15 cellular contexts compared by ENCODE assay signal in genomic region chr10:52453501-52453900, GRCh38.
A peak's percentile ranks its signal among the peaks of the same experiment; 100 is the strongest.
DNase-seq lines count a peak whose midpoint lies in the region; ATAC-seq, FAIRE-seq and TF ChIP-seq lines count a peak whose summit lies in the region.
"Had no signal": no experiment of that assay in that cellular context is flagged by ENCODE, and none has a peak within 500 bp of the region (broad histone marks: within the 10 kb centered on the region; RNA-seq: fewer than 3 reads in every experiment).

No MANE protein-coding gene starts in this region.

- peaks cover 47 to 61% of the 10 kb centered on the region in 2 experiments for H3K4me1 ChIP-seq in HCT116 (ENCODE audit: control insufficient read depth in 1 of 2, insufficient read depth in 2 of 2, low read length in 2 of 2)
- H3K4me1 ChIP-seq in PC-9 (replicated peaks; ENCODE audit: insufficient read depth) = peaks cover 45% of the 10 kb centered on the region
- peaks cover 56% of the 10 kb centered on the region for H3K4me1 ChIP-seq in keratinocyte (ENCODE audit: control insufficient read depth, extremely low read depth, insufficient read depth, low read length)

- DNase-seq in HCT116 (ENCODE audit: low read depth, low spot score) (no peak), PC-9 (no peak), epithelial cell of esophagus (ENCODE audit: low read depth) (peak; percentile 62), keratinocyte (ENCODE audit: low read depth, low spot score) (no peak), NCI-H1694 (lab: John Stamatoyannopoulos, UW) (no peak), midbrain (lab: John Stamatoyannopoulos, UW) (no peak)
- DNase-seq: AML-193; CD8-positive, alpha-beta memory T cell; DMS53; GF-D8; H7 had no signal

- peak overlapping the region; percentile 63; the same call in 1 of the 2 replicates for H3K27ac ChIP-seq in HCT116 (ENCODE audit: low read depth, low read length)
- peak overlapping the region; percentile 77; the same call in 1 of the 2 replicates for H3K27ac ChIP-seq in PC-9
- peak overlapping the region; percentile 89 for H3K27ac ChIP-seq in keratinocyte (ENCODE audit: control insufficient read depth, insufficient read depth, low read length)

- H3F3A ChIP-seq in PC-9 (ENCODE audit: insufficient read depth, low read depth) = peaks cover 29% of the 10 kb centered on the region

- no peak overlapping the region for H3K4me3 ChIP-seq in HCT116 (replicated peaks in 1 of 2; ENCODE audit: low read depth in 1 of 2, low read length in 2 of 2)
- H3K4me3 ChIP-seq in PC-9 = no peak overlapping the region
- H3K4me3 ChIP-seq in epithelial cell of esophagus (ENCODE audit: low read length) = peak overlapping the region; percentile 48
- H3K4me3 ChIP-seq in keratinocyte (ENCODE audit: control insufficient read depth in 2 of 3, extremely low read depth in 1 of 3, insufficient read depth in 2 of 3, low read depth in 1 of 3, low read length in 3 of 3) = peak overlapping the region; percentile 43 to 76 (median 56)
- H3K4me3 ChIP-seq: BLaER1, GM23338 had no signal

- FAIRE-seq in keratinocyte (lab: Jason Lieb, UNC) = no peak

- no peak for TF ChIP-seq POLR2A in HCT116 (IDR thresholded peaks at IDR 0.05; ENCODE audit: borderline replicate concordance, extremely low read depth, insufficient read depth, insufficient read length)

- dilution Hi-C loops in keratinocyte (cut with MboI; ENCODE audit: extremely low pct_ligation_motif_present, low sequenced_read_pairs) = no loop called here

- H4K20me1 ChIP-seq in HCT116 (ENCODE audit: insufficient read depth) (no peaks in the 10 kb centered on the region), PC-9 (ENCODE audit: insufficient read depth) (no peaks in the 10 kb centered on the region), keratinocyte (ENCODE audit: control insufficient read depth, extremely low read depth, insufficient read depth, low read length) (no peaks in the 10 kb centered on the region)
- H4K20me1 ChIP-seq: BLaER1 had no signal

- H3K9me1 ChIP-seq in keratinocyte (ENCODE audit: control insufficient read depth, extremely low read depth, insufficient read depth, low read length) = no peaks in the 10 kb centered on the region

- H3K4me2 ChIP-seq in HCT116 (ENCODE audit: low read length) (peak overlapping the region; percentile 51; the same call in 1 of the 2 replicates), PC-9 (peak overlapping the region; percentile 43; the same call in 1 of the 2 replicates), keratinocyte (ENCODE audit: control insufficient read depth, extremely low read depth, insufficient read depth, low read depth, low read length) (peak overlapping the region; percentile 86)

- H3K36me3 ChIP-seq in HCT116 (ENCODE audit: control insufficient read depth in 1 of 2, insufficient read depth in 2 of 2, low read length in 2 of 2) = no peaks in the 10 kb centered on the region
- H3K36me3 ChIP-seq in PC-9 (ENCODE audit: low read depth) = no peaks in the 10 kb centered on the region
- peaks cover 0 to 10% of the 10 kb centered on the region in 2 experiments for H3K36me3 ChIP-seq in keratinocyte (ENCODE audit: control insufficient read depth in 2 of 2, extremely low read depth in 1 of 2, insufficient read depth in 2 of 2, low read length in 2 of 2)
- H3K36me3 ChIP-seq: BLaER1 had no signal

- CTCF ChIA-PET in HCT116 (lab: Charles Lee) = no interaction called here
- CTCF ChIA-PET in PC-9 (lab: Charles Lee) = interaction anchor here (0.5 to 1.3 kb wide), 3 partner anchors 18 to 35 kb away, joined by 3 to 9 read pairs (median 7); no protein-coding TSS in a partner anchor

- ATAC-seq in HCT116 (no peak), GM18861 (IDR thresholded peaks at IDR 0.05; ENCODE audit: unreplicated experiment) (no peak), HG03039 (IDR thresholded peaks at IDR 0.05; ENCODE audit: unreplicated experiment) (no peak)
- ATAC-seq: GM23338 had no signal

- H3K9ac ChIP-seq in HCT116 (ENCODE audit: low read length) = no peak overlapping the region
- H3K9ac ChIP-seq in keratinocyte (ENCODE audit: control insufficient read depth, extremely low read depth, insufficient read depth, low read length) = peak overlapping the region; percentile 29
- H3K9ac ChIP-seq: BLaER1 had no signal

- RAD21 ChIA-PET in HCT116 (lab: Charles Lee; ENCODE audit: low non-redundant PET in 1 of 2, low total read pairs in 2 of 2, uncharacterized antibody in 2 of 2, unreplicated experiment in 2 of 2) = no interaction called here

- intact Hi-C loops in HCT116 (cut with micrococcal nuclease) (no loop called here), PC-9 (cut with micrococcal nuclease; ENCODE audit: unreplicated experiment) (loop anchor here (5.0 kb wide), 3 partner anchors 66 to 121 kb away; no protein-coding TSS in a partner anchor)

- POLR2A ChIA-PET in HCT116 (lab: Charles Lee) = interaction anchor here (1.0 to 1.5 kb wide), 3 partner anchors 10 to 135 kb away, joined by 3 to 6 read pairs (median 5); no protein-coding TSS in a partner anchor
- POLR2A ChIA-PET in PC-9 (lab: Charles Lee; ENCODE audit: unreplicated experiment) = interaction anchor here (0.7 kb wide), 1 partner anchor 133 kb away, joined by 3 read pairs; no protein-coding TSS in a partner anchor

- H3K27me3 ChIP-seq in HCT116 (ENCODE audit: insufficient read depth, low read length) = no peaks in the 10 kb centered on the region
- H3K27me3 ChIP-seq in PC-9 (ENCODE audit: insufficient read depth, low read depth) = no peaks in the 10 kb centered on the region
- no peaks in the 10 kb centered on the region for H3K27me3 ChIP-seq in keratinocyte (ENCODE audit: control insufficient read depth, extremely low read depth, insufficient read depth, low read length)
- H3K27me3 ChIP-seq: BLaER1 had no signal

- no TSS peak for BruUV-seq in HCT116 (replicated peaks; lab: Mats Ljungman, UMichigan)
- no TSS peak for BruUV-seq in PC-9 (replicated peaks; lab: Mats Ljungman, UMichigan)

- H3K9me2 ChIP-seq in HCT116 (ENCODE audit: insufficient read depth) = no peaks in the 10 kb centered on the region
- no peaks in the 10 kb centered on the region for H3K9me2 ChIP-seq in PC-9 (ENCODE audit: insufficient read depth)

- no peaks in the 10 kb centered on the region for H3K79me2 ChIP-seq in HCT116 (ENCODE audit: insufficient read depth, low read length)
- no peaks in the 10 kb centered on the region for H3K79me2 ChIP-seq in PC-9 (ENCODE audit: low read depth)
- H3K79me2 ChIP-seq in keratinocyte (ENCODE audit: control insufficient read depth, insufficient read depth, low read length) = peaks cover 36% of the 10 kb centered on the region

- H3K9me3 ChIP-seq in HCT116 (ENCODE audit: control insufficient read depth in 1 of 2, insufficient read depth in 1 of 2, low read depth in 1 of 2, low read length in 2 of 2) (no peaks in the 10 kb centered on the region), PC-9 (ENCODE audit: insufficient read depth, low read depth) (peaks cover 19% of the 10 kb centered on the region), keratinocyte (ENCODE audit: control insufficient read depth, low read depth, low read length) (no peaks in the 10 kb centered on the region)

- no peak overlapping the region for H2AFZ ChIP-seq in HCT116 (ENCODE audit: low read depth, low read length, poor library complexity, severe bottlenecking)
- H2AFZ ChIP-seq in PC-9 = no peak overlapping the region
- H2AFZ ChIP-seq in keratinocyte (ENCODE audit: control insufficient read depth, low read length) = no peak overlapping the region
- H2AFZ ChIP-seq: GM23338 had no signal

- no peak for TF ChIP-seq CTCF in HCT116 (IDR thresholded peaks at IDR 0.05 in 2 of 3, conservative IDR thresholded peaks at IDR 0.05 in 1 of 3; ENCODE audit: borderline replicate concordance in 1 of 3, insufficient read depth in 1 of 3, low read depth in 2 of 3, low read length in 2 of 3)
- no peak for TF ChIP-seq CTCF in PC-9 (conservative IDR thresholded peaks at IDR 0.05)
- no peak for TF ChIP-seq CTCF in epithelial cell of esophagus (IDR thresholded peaks at IDR 0.05; ENCODE audit: insufficient read depth, low read depth, low read length, missing control alignments)
- TF ChIP-seq CTCF in keratinocyte (optimal IDR thresholded peaks at IDR 0.05 in 1 of 3, IDR thresholded peaks at IDR 0.05 in 1 of 3, conservative IDR thresholded peaks at IDR 0.05 in 1 of 3; ENCODE audit: extremely low read depth in 1 of 3, insufficient read depth in 2 of 3, low read length in 3 of 3) = no peak

- TF ChIP-seq RAD21 in HCT116 (IDR thresholded peaks at IDR 0.05; ENCODE audit: low read depth) = no peak

TF ChIP-seq in HCT116, 20 proteins besides CTCF, POLR2A, EP300 and RAD21:
- TF ChIP-seq SRF (IDR thresholded peaks at IDR 0.05; ENCODE audit: low read depth) (no peak), EGR1 (IDR thresholded peaks at IDR 0.05; ENCODE audit: low read depth) (no peak), CEBPB (IDR thresholded peaks at IDR 0.05; ENCODE audit: low read depth) (no peak), MAX (IDR thresholded peaks at IDR 0.05) (no peak)

Comparison
In these comparisons a context has a peak if more than half of its experiments do, and no peak if none do; other contexts are left out.
1. H3K4me3 ChIP-seq: peak in epithelial cell of esophagus (single experiment) and keratinocyte (3 of 3); none in HCT116 (0 of 2) and PC-9 (single experiment).
2. Peak in every context shown above with its lines, with median percentiles within 50 percentile points of each other: H3K27ac ChIP-seq and H3K4me2 ChIP-seq.